In genomic region chr1:36088577-36089392, GRCh38 we compare ENCODE assay signal across 1 cellular context.
TF ChIP-seq lines count a peak whose summit lies in the region.

TSS of gene ADPRS (plus strand) at chr1:36088892. CDS start at chr1:36088905, 13 bp downstream.

TF ChIP-seq in HepG2, 621 proteins besides CTCF, POLR2A, EP300 and RAD21 (continued from another document):
- TF ChIP-seq ZNF318 (CRISPR knock-in tag; IDR thresholded peaks at IDR 0.05), result 0 out of 2 replicates have a peak, but pooled peaks have one; percentile 4
- TF ChIP-seq ZNF556 (CRISPR knock-in tag; IDR thresholded peaks at IDR 0.05; ENCODE audit: borderline replicate concordance), result peak; percentile 63
- TF ChIP-seq ZNF547 (CRISPR knock-in tag; IDR thresholded peaks at IDR 0.05), result peak; percentile 67; the same call in 1 of the 2 replicates
- TF ChIP-seq TOE1 (CRISPR knock-in tag; IDR thresholded peaks at IDR 0.05), result peak; percentile 80
